In the genomic region with DNA sequence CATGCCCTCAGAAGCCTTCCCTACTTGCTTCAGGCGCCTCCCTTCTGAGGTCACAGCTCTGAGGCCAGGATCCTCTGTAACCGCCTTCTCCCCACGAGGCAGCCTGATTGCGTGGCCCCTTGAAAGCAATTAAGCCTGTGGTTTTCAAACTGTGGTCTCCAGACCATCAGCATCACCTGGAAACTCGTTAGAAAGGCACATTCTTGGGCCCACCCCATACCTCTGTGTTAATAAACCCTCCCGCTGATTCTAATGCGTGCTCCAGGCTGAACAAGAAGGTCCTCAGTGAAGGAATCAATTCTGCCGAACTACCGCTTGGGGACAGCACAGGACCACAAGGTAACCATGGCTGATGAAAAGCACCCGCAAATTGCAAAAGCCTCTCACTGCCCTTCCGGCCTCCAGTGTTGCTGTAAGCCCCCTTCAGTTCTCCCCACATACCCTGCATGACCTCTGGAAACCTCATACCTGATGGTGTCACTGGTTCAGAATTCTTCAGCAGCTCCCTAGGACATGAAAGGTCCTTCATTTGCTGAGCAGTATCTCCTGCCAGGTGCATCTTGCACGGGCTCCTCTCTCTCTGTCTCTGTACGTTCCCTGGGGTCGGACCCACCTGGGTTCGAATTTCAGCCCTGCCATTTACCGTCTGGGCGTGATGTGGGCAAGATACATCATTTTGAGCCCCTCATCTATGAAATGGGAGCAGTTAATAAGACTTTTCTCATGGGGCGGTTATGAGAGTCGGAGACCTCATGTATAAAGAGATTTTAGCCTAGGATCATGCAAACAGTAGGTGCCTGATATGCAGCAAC, we compare ENCODE assay signal across 8 cellular contexts. TPM values are rescaled to one million over a fixed set of nuclear protein-coding genes. Genes with fewer than 3 reads are reported as not detected.
DNase-seq lines count a peak whose midpoint lies in the region; ATAC-seq and TF ChIP-seq lines count a peak whose summit lies in the region.

No MANE protein-coding gene starts in this region.

- no peaks in the 10 kb centered on the region for H3K27me3 Mint-ChIP-seq in activated naive CD4-positive, alpha-beta T cell treated with anti-CD3 and anti-CD28 coated beads, Interleukin-2, amount 50 U/mL, for 24 hours
- peaks cover 23% of the 10 kb centered on the region for H3K27me3 Mint-ChIP-seq in progenitor cell of endocrine pancreas

- H3K27me3 ChIP-seq in BLaER1 treated with 17β-estradiol and CSF1 and Interleukin-3, amounts not matched to agents 10 nM and 100 nM: no peaks in the 10 kb centered on the region
- H3K27me3 ChIP-seq in SK-N-SH (ENCODE audit: insufficient read depth) (no peaks in the 10 kb centered on the region), cardiac muscle cell (peaks cover 4% of the 10 kb centered on the region), aorta (ENCODE audit: control insufficient read depth in 1 of 2, insufficient read depth in 2 of 2, low read length in 1 of 2) (no peaks in the 10 kb centered on the region)

- no peak overlapping the region for H3K4me3 Mint-ChIP-seq in activated naive CD4-positive, alpha-beta T cell treated with anti-CD3 and anti-CD28 coated beads, Interleukin-2, amount 50 U/mL, for 24 hours
- no peak overlapping the region for H3K4me3 Mint-ChIP-seq in progenitor cell of endocrine pancreas (ENCODE audit: low read depth)

- TF ChIP-seq RAD21 in SK-N-SH (IDR thresholded peaks at IDR 0.05; ENCODE audit: low read length): peak; percentile 99

- H3K4me1 Mint-ChIP-seq in activated naive CD4-positive, alpha-beta T cell treated with anti-CD3 and anti-CD28 coated beads, Interleukin-2, amount 50 U/mL, for 24 hours: peaks cover 9% of the 10 kb centered on the region
- H3K4me1 Mint-ChIP-seq in progenitor cell of endocrine pancreas (ENCODE audit: low read depth): no peaks in the 10 kb centered on the region

- no peaks in the 10 kb centered on the region for H3K9me3 Mint-ChIP-seq in activated naive CD4-positive, alpha-beta T cell treated with anti-CD3 and anti-CD28 coated beads, Interleukin-2, amount 50 U/mL, for 24 hours
- H3K9me3 Mint-ChIP-seq in progenitor cell of endocrine pancreas (ENCODE audit: low read depth): no peaks in the 10 kb centered on the region

- CTCF ChIA-PET in SK-N-SH (lab: Yijun Ruan, JAX): interaction anchor here (0.6 to 3.0 kb wide), 29 partner anchors 8 to 612 kb away, joined by 3 to 37 read pairs (median 4); no protein-coding TSS in a partner anchor

- no peak overlapping the region for H3K4me3 ChIP-seq in BLaER1 treated with 17β-estradiol and CSF1 and Interleukin-3, amounts not matched to agents 10 nM and 100 nM
- H3K4me3 ChIP-seq in SK-N-SH (ENCODE audit: low read depth in 2 of 2, low read length in 1 of 2): peak overlapping the region in 1 of 2 experiments; percentile 9; a peak in 1 of 4 replicates
- H3K4me3 ChIP-seq in cardiac muscle cell: no peak overlapping the region
- no peak overlapping the region for H3K4me3 ChIP-seq in aorta (ENCODE audit: low read length in 2 of 2)

- peak overlapping the region in 6 of 11 experiments; percentile 24 to 57 (median 44); a peak in 6 of 22 replicates for H3K9ac ChIP-seq in BLaER1 treated with 17β-estradiol and CSF1 and Interleukin-3, amounts not matched to agents 10 nM and 100 nM
- H3K9ac ChIP-seq in SK-N-SH: no peak overlapping the region

- no peaks in the 10 kb centered on the region for H4K20me1 ChIP-seq in BLaER1 treated with 17β-estradiol and CSF1 and Interleukin-3, amounts not matched to agents 10 nM and 100 nM
- H4K20me1 ChIP-seq in SK-N-SH (ENCODE audit: insufficient read depth): no peaks in the 10 kb centered on the region

- TF ChIP-seq EP300 in SK-N-SH (IDR thresholded peaks at IDR 0.05; ENCODE audit: borderline replicate concordance in 1 of 2, low read depth in 1 of 2, low read length in 1 of 2): no peak

- no peaks in the 10 kb centered on the region for H3K9me2 ChIP-seq in SK-N-SH

- H3F3A ChIP-seq in SK-N-SH (replicated peaks; ENCODE audit: insufficient read depth): no peaks in the 10 kb centered on the region

- POLR2A ChIA-PET in SK-N-SH (lab: Yijun Ruan, JAX): no interaction called here

- intact Hi-C loops in aorta (cut with DNase I): loop anchor here in 1 of 2 donors (10.0 kb wide), 1 partner anchor 616 kb away; the partner anchor contains the start of gene PRND

- peak; percentile 30 for DNase-seq in NCI-H1048 (lab: John Stamatoyannopoulos, UW)
- peak; percentile 76 for DNase-seq in SK-N-SH
- DNase-seq in cardiac muscle cell (ENCODE audit: low read depth in 1 of 2, low spot score in 1 of 2): peak; percentile 78 to 92
- peak; percentile 48 for DNase-seq in progenitor cell of endocrine pancreas (ENCODE audit: low spot score, unreplicated experiment)
- DNase-seq in aorta: peak in 1 of 2 donors; percentile 76

- TF ChIP-seq CTCF in SK-N-SH (IDR thresholded peaks at IDR 0.05) (peak; percentile 97), cardiac muscle cell (IDR thresholded peaks at IDR 0.05; ENCODE audit: low read depth, low read length) (peak; percentile 98), progenitor cell of endocrine pancreas (IDR thresholded peaks at IDR 0.05; ENCODE audit: unreplicated experiment) (peak; percentile 89)

- peak; percentile 54 for ATAC-seq in GM19463 (IDR thresholded peaks at IDR 0.05; ENCODE audit: unreplicated experiment)
- ATAC-seq in aorta (ENCODE audit: low FRiP score): peak; percentile 79

- H3K9me3 ChIP-seq in BLaER1 treated with 17β-estradiol and CSF1 and Interleukin-3, amounts not matched to agents 10 nM and 100 nM (replicated peaks in 1 of 11): no peaks in the 10 kb centered on the region
- H3K9me3 ChIP-seq in SK-N-SH (no peaks in the 10 kb centered on the region), cardiac muscle cell (ENCODE audit: low read depth) (no peaks in the 10 kb centered on the region), aorta (ENCODE audit: control insufficient read depth, low read length) (no peaks in the 10 kb centered on the region)

- H2AFZ ChIP-seq in SK-N-SH (ENCODE audit: low read depth): 0 out of 2 replicates have a peak overlapping the region, but pooled peaks have one; percentile 16

- peaks cover 15 to 52% (median 34%) of the 10 kb centered on the region in 10 experiments for H3K4me1 ChIP-seq in BLaER1 treated with 17β-estradiol and CSF1 and Interleukin-3, amounts not matched to agents 10 nM and 100 nM
- peaks cover 13 to 26% of the 10 kb centered on the region in 2 experiments for H3K4me1 ChIP-seq in SK-N-SH (ENCODE audit: control insufficient read depth in 1 of 2, insufficient read depth in 2 of 2, low read depth in 1 of 2, low read length in 1 of 2)
- no peaks in the 10 kb centered on the region for H3K4me1 ChIP-seq in cardiac muscle cell (ENCODE audit: low read depth)
- no peaks in the 10 kb centered on the region for H3K4me1 ChIP-seq in aorta (ENCODE audit: control insufficient read depth in 1 of 2, insufficient read depth in 2 of 2, low read length in 2 of 2)

- no peaks in the 10 kb centered on the region for H3K36me3 Mint-ChIP-seq in activated naive CD4-positive, alpha-beta T cell treated with anti-CD3 and anti-CD28 coated beads, Interleukin-2, amount 50 U/mL, for 24 hours
- H3K36me3 Mint-ChIP-seq in progenitor cell of endocrine pancreas (ENCODE audit: insufficient read depth): no peaks in the 10 kb centered on the region

- peak overlapping the region in 7 of 11 experiments; percentile 17 to 54 (median 35); a peak in 9 of 22 replicates for H3K27ac ChIP-seq in BLaER1 treated with 17β-estradiol and CSF1 and Interleukin-3, amounts not matched to agents 10 nM and 100 nM
- H3K27ac ChIP-seq in SK-N-SH (ENCODE audit: low read depth in 2 of 2, low read length in 1 of 2) (no peak overlapping the region), cardiac muscle cell (no peak overlapping the region), aorta (ENCODE audit: low read depth in 1 of 2, low read length in 2 of 2) (no peak overlapping the region)

- no peaks in the 10 kb centered on the region for H3K36me3 ChIP-seq in BLaER1 treated with 17β-estradiol and CSF1 and Interleukin-3, amounts not matched to agents 10 nM and 100 nM
- H3K36me3 ChIP-seq in SK-N-SH (replicated peaks in 1 of 2; ENCODE audit: control insufficient read depth in 1 of 2, insufficient read depth in 2 of 2, low read length in 1 of 2): no peaks in the 10 kb centered on the region
- no peaks in the 10 kb centered on the region for H3K36me3 ChIP-seq in cardiac muscle cell
- no peaks in the 10 kb centered on the region for H3K36me3 ChIP-seq in aorta (ENCODE audit: control insufficient read depth in 1 of 2, insufficient read depth in 2 of 2, low read length in 1 of 2)

- H3K27ac Mint-ChIP-seq in activated naive CD4-positive, alpha-beta T cell treated with anti-CD3 and anti-CD28 coated beads, Interleukin-2, amount 50 U/mL, for 24 hours: peak overlapping the region; percentile 90
- no peak overlapping the region for H3K27ac Mint-ChIP-seq in progenitor cell of endocrine pancreas

- H3K4me2 ChIP-seq in BLaER1 treated with 17β-estradiol and CSF1 and Interleukin-3, amounts not matched to agents 10 nM and 100 nM: peak overlapping the region; percentile 48 to 67 (median 60); a peak in 21 of 22 replicates
- no peak overlapping the region for H3K4me2 ChIP-seq in SK-N-SH

- 42% methylated on average over 18 of the region's 19 CpGs for WGBS in SK-N-SH (ENCODE audit: low lambda C conversion rate)
- 30 to 31% methylated on average over 19 of the region's 19 CpGs for WGBS in aorta, 2 donors

- H3K79me2 ChIP-seq in SK-N-SH (ENCODE audit: insufficient read depth): no peaks in the 10 kb centered on the region

TF ChIP-seq in SK-N-SH, 30 proteins besides CTCF, POLR2A, EP300 and RAD21:
- TF ChIP-seq JUND (IDR thresholded peaks at IDR 0.05): no peak
- TF ChIP-seq FOXM1 (IDR thresholded peaks at IDR 0.05; ENCODE audit: low read depth): no peak
- TF ChIP-seq, protein P1, sequence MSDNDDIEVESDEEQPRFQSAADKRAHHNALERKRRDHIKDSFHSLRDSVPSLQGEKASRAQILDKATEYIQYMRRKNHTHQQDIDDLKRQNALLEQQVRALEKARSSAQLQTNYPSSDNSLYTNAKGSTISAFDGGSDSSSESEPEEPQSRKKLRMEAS (IDR thresholded peaks at IDR 0.05; ENCODE audit: low read depth): no peak
- no peak for TF ChIP-seq RCOR1 (IDR thresholded peaks at IDR 0.05; ENCODE audit: low read length)
- TF ChIP-seq NRF1 (IDR thresholded peaks at IDR 0.05; ENCODE audit: low read depth, low read length): peak; percentile 16; the same call in 1 of the 2 replicates
- TF ChIP-seq SMC3 (IDR thresholded peaks at IDR 0.05; ENCODE audit: low read depth, low read length): peak; percentile 99

RNA-seq across cellular contexts. Expression of gene SMOX, which starts 39.9 kb away (rescaled TPM):
- 7.6 and 17.2 TPM in 2 replicates for polyA plus RNA-seq in SK-N-SH (2012; rRNA removed)
- polyA plus RNA-seq in SK-N-SH (2012; cell fraction: cytosol; rRNA removed): 8.3 and 10.4 TPM in 2 replicates
- 27.9 and 36.1 TPM in 2 replicates for polyA plus RNA-seq in SK-N-SH (2012; cell fraction: nucleus; rRNA removed)
- total RNA-seq in cardiac muscle cell: 14.4 and 15.6 TPM in 2 replicates
- 11.7 and 11.8 TPM in 2 replicates for polyA plus RNA-seq in cardiac muscle cell
- total RNA-seq in progenitor cell of endocrine pancreas: 23.5 and 26.8 TPM in 2 replicates
- total RNA-seq in aorta: 10 to 100 TPM in 1 of 2 donors, 1 to 10 TPM in 1; 8.0 to 12.0 TPM
- 10 to 100 TPM in 1 of 2 donors, 1 to 10 TPM in 1; 7.7 to 10.6 TPM for polyA plus RNA-seq in aorta

Comparison
In these comparisons a context has a peak if more than half of its experiments do, and no peak if none do; other contexts are left out.
1. H3K27ac ChIP-seq: peak in BLaER1 treated with 17β-estradiol and CSF1 and Interleukin-3, amounts not matched to agents 10 nM and 100 nM (7 of 11); none in SK-N-SH (0 of 2), cardiac muscle cell (single experiment) and aorta (0 of 2).
2. Peak in every context shown above with its lines, with median percentiles within 50 percentile points of each other: CTCF ChIP-seq.